In the genomic region with DNA sequence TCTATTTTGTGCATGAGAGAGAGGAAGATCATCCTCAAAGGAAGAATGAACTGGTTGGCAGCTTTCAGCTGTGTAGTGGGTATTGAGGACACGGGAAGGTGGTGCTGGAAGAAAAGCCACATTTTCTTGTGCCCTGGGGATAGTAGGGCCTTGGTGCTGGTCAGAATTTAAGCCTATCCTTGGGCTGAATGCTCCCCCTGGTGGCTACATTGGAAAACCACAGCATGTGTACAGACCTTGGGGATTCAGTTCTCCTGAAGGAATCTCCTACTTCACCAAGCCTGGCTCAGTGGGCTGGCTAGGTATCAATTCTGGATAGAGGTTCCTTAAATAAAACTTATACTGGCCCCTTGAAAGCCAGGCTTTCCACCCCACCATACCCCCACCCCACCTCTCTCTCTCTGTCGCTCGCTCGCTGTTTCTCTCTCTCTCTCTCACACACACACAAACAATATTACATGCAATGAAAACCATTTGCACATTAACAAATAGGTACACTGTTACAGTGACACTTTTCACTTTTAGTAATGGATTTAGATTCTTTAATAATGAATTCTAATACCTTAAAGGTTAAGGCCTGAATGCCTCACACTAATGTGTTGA, we compare ENCODE assay signal across 9 cellular contexts. TPM values are rescaled to one million over a fixed set of nuclear protein-coding genes. Genes with fewer than 3 reads are reported as not detected.
A peak's percentile ranks its signal among the peaks of the same experiment; 100 is the strongest.
DNase-seq lines count a peak whose midpoint lies in the region; ATAC-seq and TF ChIP-seq lines count a peak whose summit lies in the region.
"Had no signal": no experiment of that assay in that cellular context is flagged by ENCODE, and none has a peak within 500 bp of the region (broad histone marks: within the 10 kb centered on the region; RNA-seq: fewer than 3 reads in every experiment).

No MANE protein-coding gene starts in this region.

- H3K9me3 ChIP-seq in SK-N-MC (ENCODE audit: low read depth, low read length) (no peaks in the 10 kb centered on the region), upper lobe of left lung (no peaks in the 10 kb centered on the region)

- peak; percentile 51 for DNase-seq in activated CD4-positive, alpha-beta T cell treated with anti-CD3 and anti-CD28 coated beads for 48 hours
- no peak for DNase-seq in activated CD4-positive, alpha-beta T cell treated with anti-CD3 and anti-CD28 coated beads, Interleukin-2, amount 50 U/mL, for 4 hours
- DNase-seq in Jurkat, Clone E6-1 (ENCODE audit: low read depth, low spot score): peak; percentile 8
- peak; percentile 5 for DNase-seq in SK-N-MC (ENCODE audit: low read depth, low spot score)
- DNase-seq in dermis blood vessel endothelial cell: peak; percentile 70
- peak; percentile 79 for DNase-seq in medulla oblongata (ENCODE audit: extremely low spot score)
- DNase-seq in upper lobe of left lung: peak in 1 of 2 donors; percentile 38

- H3K36me3 ChIP-seq in SK-N-MC (ENCODE audit: insufficient read depth, low read length): no peaks in the 10 kb centered on the region
- no peaks in the 10 kb centered on the region for H3K36me3 ChIP-seq in upper lobe of left lung

- TF ChIP-seq POLR2A in upper lobe of left lung (IDR thresholded peaks at IDR 0.05): no peak

- H3K27me3 ChIP-seq in upper lobe of left lung: no peaks in the 10 kb centered on the region

- ATAC-seq in GM21737 (IDR thresholded peaks at IDR 0.05; ENCODE audit: unreplicated experiment) (peak; percentile 80), upper lobe of left lung (ENCODE audit: low FRiP score in 2 of 2) (peak; percentile 66 to 80)

- no peak overlapping the region for H3K9ac ChIP-seq in SK-N-MC (ENCODE audit: insufficient read length)

- no peak for TF ChIP-seq EP300 in upper lobe of left lung (IDR thresholded peaks at IDR 0.05)

- H3K4me1 ChIP-seq in upper lobe of left lung: no peaks in the 10 kb centered on the region

- peak in 5 of 6 experiments; percentile 14 to 56 (median 55) for TF ChIP-seq CTCF in upper lobe of left lung (IDR thresholded peaks at IDR 0.05)

- H3K27ac ChIP-seq in SK-N-MC (no peak overlapping the region), upper lobe of left lung (no peak overlapping the region)

- H3K4me3 ChIP-seq in Jurkat, Clone E6-1 (ENCODE audit: low read length): no peak overlapping the region
- H3K4me3 ChIP-seq in SK-N-MC (no peak overlapping the region), upper lobe of left lung (no peak overlapping the region)

- WGBS in upper lobe of left lung, 2 donors: 72 to 77% methylated on average over 4 of the region's 4 CpGs

RNA-seq across cellular contexts. Expression of a gene that starts 2.8 kb away (rescaled TPM):
- not detected for polyA plus RNA-seq in Jurkat, Clone E6-1 (2012; ENCODE audit: insufficient read depth, insufficient read length)
- total RNA-seq in dermis blood vessel endothelial cell (not detected in 2 replicates), upper lobe of left lung (not detected)
- polyA plus RNA-seq: esophagus had no signal

RNA-seq across cellular contexts. Expression of a gene that starts 29.5 kb away (rescaled TPM):
- not detected for polyA plus RNA-seq in Jurkat, Clone E6-1 (2012; ENCODE audit: insufficient read depth, insufficient read length)
- total RNA-seq in dermis blood vessel endothelial cell (not detected in 2 replicates), upper lobe of left lung (not detected)
- polyA plus RNA-seq: esophagus had no signal

RNA-seq across cellular contexts. Expression of a gene that starts 37.5 kb away (rescaled TPM):
- not detected for polyA plus RNA-seq in Jurkat, Clone E6-1 (2012; ENCODE audit: insufficient read depth, insufficient read length)
- total RNA-seq in dermis blood vessel endothelial cell (not detected in 2 replicates), upper lobe of left lung (1 to 10 TPM in 1 of 6 donors, under 1 TPM in 2, not detected in 3; 0.26 to 2.0 (median 0.30) TPM)
- polyA plus RNA-seq: esophagus had no signal

RNA-seq across cellular contexts. Expression of a gene that starts 41.1 kb away (rescaled TPM):
- polyA plus RNA-seq in Jurkat, Clone E6-1 (2012; ENCODE audit: insufficient read depth, insufficient read length): not detected
- total RNA-seq in dermis blood vessel endothelial cell (not detected in 2 replicates), upper lobe of left lung (not detected)
- polyA plus RNA-seq: esophagus had no signal

RNA-seq across cellular contexts. Expression of a gene that starts 56.7 kb away (rescaled TPM):
- not detected for polyA plus RNA-seq in Jurkat, Clone E6-1 (2012; ENCODE audit: insufficient read depth, insufficient read length)
- total RNA-seq in dermis blood vessel endothelial cell (not detected in 2 replicates), upper lobe of left lung (1 to 10 TPM in 1 of 6 donors, not detected in 5; 1.2 TPM)
- polyA plus RNA-seq: esophagus had no signal

Comparison
In these comparisons a context has a peak if more than half of its experiments do, and no peak if none do; other contexts are left out.
1. DNase-seq: peak in activated CD4-positive, alpha-beta T cell treated with anti-CD3 and anti-CD28 coated beads for 48 hours (single experiment), Jurkat, Clone E6-1 (single experiment), SK-N-MC (single experiment), dermis blood vessel endothelial cell (single experiment) and medulla oblongata (single experiment); none in activated CD4-positive, alpha-beta T cell treated with anti-CD3 and anti-CD28 coated beads, Interleukin-2, amount 50 U/mL, for 4 hours (0 of 2).